In the genomic region with DNA sequence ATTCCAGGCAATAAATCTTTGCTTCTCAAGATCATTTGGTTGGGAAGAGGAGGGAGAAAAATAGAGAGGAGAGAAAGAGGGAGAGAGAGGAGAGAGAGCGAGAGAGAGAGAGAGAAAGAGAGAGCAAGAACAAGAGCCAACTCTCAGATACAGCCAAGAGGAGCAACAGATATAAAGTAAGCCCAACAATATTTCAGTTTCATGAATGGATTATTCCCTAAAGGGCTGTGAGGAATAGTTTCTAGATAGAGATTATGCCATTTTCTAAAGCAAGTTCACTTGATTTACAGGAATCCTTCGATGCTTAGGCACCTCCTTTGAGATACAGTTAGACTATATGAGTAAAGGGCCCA, we compare ENCODE assay signal across 16 cellular contexts.
DNase-seq lines count a peak whose midpoint lies in the region; ATAC-seq and TF ChIP-seq lines count a peak whose summit lies in the region.
"Had no signal": no experiment of that assay in that cellular context is flagged by ENCODE, and none has a peak within 500 bp of the region (broad histone marks: within the 10 kb centered on the region; RNA-seq: fewer than 3 reads in every experiment).

No MANE protein-coding gene starts in this region.

- H3K9me3 ChIP-seq in ascending aorta (no peaks in the 10 kb centered on the region), heart right ventricle (no peaks in the 10 kb centered on the region), tibial nerve (no peaks in the 10 kb centered on the region)
- H3K9me3 ChIP-seq: upper lobe of left lung had no signal

- H3K4me1 Mint-ChIP-seq in nephron, result peaks cover 43% of the 10 kb centered on the region
- peaks cover 5% of the 10 kb centered on the region for H3K4me1 Mint-ChIP-seq in stimulated activated effector memory CD8-positive, alpha-beta T cell treated with anti-CD3 and anti-CD28 coated beads, Interleukin-12 subunit alpha, Interleukin-12 subunit beta, amount 100 ng/mL, for 72 hours
- H3K4me1 Mint-ChIP-seq: central memory CD8-positive, alpha-beta T cell; natural killer cell had no signal

- no peak for TF ChIP-seq CTCF in ascending aorta (IDR thresholded peaks at IDR 0.05)
- TF ChIP-seq CTCF in heart right ventricle (IDR thresholded peaks at IDR 0.05), result no peak
- no peak for TF ChIP-seq CTCF in nephron (IDR thresholded peaks at IDR 0.05; ENCODE audit: unreplicated experiment in 3 of 3)
- no peak for TF ChIP-seq CTCF in tibial nerve (IDR thresholded peaks at IDR 0.05)

- DNase-seq in ascending aorta (ENCODE audit: low spot score in 2 of 2), result no peak
- DNase-seq in heart right ventricle, result no peak
- no peak for DNase-seq in tibial nerve (ENCODE audit: low spot score in 2 of 2)
- DNase-seq in Kasumi-1 (lab: John Stamatoyannopoulos, UW), result no peak
- no peak for DNase-seq in stimulated activated effector memory CD8-positive, alpha-beta T cell treated with anti-CD3 and anti-CD28 coated beads, Interleukin-12 subunit alpha, Interleukin-12 subunit beta, amount 100 ng/mL, for 72 hours (ENCODE audit: low spot score in 2 of 2)
- DNase-seq: effector CD4-positive, alpha-beta T cell; natural killer cell; NCI-H1092 treated with DMSO at 0.1 percent for 48 hours; NCI-H510A treated with DMSO at 0.1 percent for 48 hours; RPMI8226 had no signal

- no peaks in the 10 kb centered on the region for H3K27me3 ChIP-seq in ascending aorta
- H3K27me3 ChIP-seq in heart right ventricle, result no peaks in the 10 kb centered on the region
- no peaks in the 10 kb centered on the region for H3K27me3 ChIP-seq in tibial nerve
- H3K27me3 ChIP-seq: upper lobe of left lung had no signal

- peaks cover 0 to 10% of the 10 kb centered on the region in 2 donors for H3K4me1 ChIP-seq in ascending aorta
- H3K4me1 ChIP-seq in heart right ventricle, result peaks cover 0 to 42% (median 22%) of the 10 kb centered on the region in 9 donors
- H3K4me1 ChIP-seq in tibial nerve, result peaks cover 5 to 38% (median 18%) of the 10 kb centered on the region in 4 donors

- intact Hi-C loops in ascending aorta (cut with DNase I), result loop anchor here (10.0 kb wide), 1 partner anchor 125 kb away; no protein-coding TSS in a partner anchor
- intact Hi-C loops in heart right ventricle (cut with DNase I), result loop anchor here in 1 of 10 donors (10.0 kb wide), 2 partner anchors 105 to 455 kb away; partner anchors contain the start of gene MAP3K1

- H3K27me3 Mint-ChIP-seq in nephron (ENCODE audit: low read depth), result no peaks in the 10 kb centered on the region

- peaks cover 10% of the 10 kb centered on the region for H3K9me3 Mint-ChIP-seq in nephron
- peaks cover 3% of the 10 kb centered on the region for H3K9me3 Mint-ChIP-seq in stimulated activated effector memory CD8-positive, alpha-beta T cell treated with anti-CD3 and anti-CD28 coated beads, Interleukin-12 subunit alpha, Interleukin-12 subunit beta, amount 100 ng/mL, for 72 hours
- H3K9me3 Mint-ChIP-seq: activated T-helper 2 cell treated with anti-CD3 and anti-CD28 coated beads, Interferon-gamma antibody, Interleukin-2, Interleukin-4, amounts not matched to agents 10 μg/mL and 5 μg/mL and 100 μg/mL, durations not matched to agents 14 hours and 24 hours and 36 hours; central memory CD8-positive, alpha-beta T cell had no signal

- TF ChIP-seq EP300 in tibial nerve (IDR thresholded peaks at IDR 0.05), result no peak

- H3K27ac ChIP-seq in ascending aorta (peak overlapping the region; percentile 19 to 34), heart right ventricle (peak overlapping the region in 4 of 10 donors; percentile 0 to 37 (median 24)), tibial nerve (peak overlapping the region in 3 of 4 donors; percentile 13 to 68 (median 59))
- H3K27ac ChIP-seq: upper lobe of left lung had no signal

- peak overlapping the region; percentile 90 to 99 (median 97) for H3K27ac Mint-ChIP-seq in nephron
- no peak overlapping the region for H3K27ac Mint-ChIP-seq in stimulated activated effector memory CD8-positive, alpha-beta T cell treated with anti-CD3 and anti-CD28 coated beads, Interleukin-12 subunit alpha, Interleukin-12 subunit beta, amount 100 ng/mL, for 72 hours
- H3K27ac Mint-ChIP-seq: activated T-helper 2 cell treated with anti-CD3 and anti-CD28 coated beads, Interferon-gamma antibody, Interleukin-2, Interleukin-4, amounts not matched to agents 10 μg/mL and 5 μg/mL and 100 μg/mL, durations not matched to agents 14 hours and 24 hours and 36 hours; natural killer cell had no signal

- H3K36me3 ChIP-seq in ascending aorta (no peaks in the 10 kb centered on the region), heart right ventricle (no peaks in the 10 kb centered on the region), tibial nerve (no peaks in the 10 kb centered on the region)
- H3K36me3 ChIP-seq: upper lobe of left lung had no signal

- ATAC-seq in heart right ventricle (peak; percentile 41 to 66 (median 49)), GM19467 (IDR thresholded peaks at IDR 0.05; ENCODE audit: unreplicated experiment) (no peak)
- no peak for ATAC-seq in stimulated activated effector memory CD8-positive, alpha-beta T cell treated with anti-CD3 and anti-CD28 coated beads, Interleukin-12 subunit alpha, Interleukin-12 subunit beta, amount 100 ng/mL, for 72 hours
- ATAC-seq: activated CD4-positive, CD25-positive, alpha-beta regulatory T cell treated with anti-CD3 and anti-CD28 coated beads, Interleukin-2, amount 50 U/mL, for 24 hours; natural killer cell had no signal

- H3K4me3 Mint-ChIP-seq in nephron, result peak overlapping the region; percentile 6 to 66 (median 59)
- H3K4me3 Mint-ChIP-seq in stimulated activated effector memory CD8-positive, alpha-beta T cell treated with anti-CD3 and anti-CD28 coated beads, Interleukin-12 subunit alpha, Interleukin-12 subunit beta, amount 100 ng/mL, for 72 hours, result no peak overlapping the region
- H3K4me3 Mint-ChIP-seq: central memory CD8-positive, alpha-beta T cell; natural killer cell had no signal

- H3K4me3 ChIP-seq in ascending aorta, result no peak overlapping the region
- H3K4me3 ChIP-seq in heart right ventricle, result no peak overlapping the region
- H3K4me3 ChIP-seq in tibial nerve, result no peak overlapping the region
- H3K4me3 ChIP-seq: upper lobe of left lung had no signal

- WGBS in heart right ventricle, 2 donors, result 54 to 71% methylated on average over 1 to 2 of the region's 2 CpGs
- WGBS in tibial nerve, 2 donors, result 40 to 47% methylated on average over 2 of the region's 2 CpGs

- no peak for TF ChIP-seq POLR2A in tibial nerve (IDR thresholded peaks at IDR 0.05)

- H3K36me3 Mint-ChIP-seq in nephron (ENCODE audit: low read depth), result peaks cover 12% of the 10 kb centered on the region
- no peaks in the 10 kb centered on the region for H3K36me3 Mint-ChIP-seq in stimulated activated effector memory CD8-positive, alpha-beta T cell treated with anti-CD3 and anti-CD28 coated beads, Interleukin-12 subunit alpha, Interleukin-12 subunit beta, amount 100 ng/mL, for 72 hours
- H3K36me3 Mint-ChIP-seq: natural killer cell had no signal

Comparison
In these comparisons a context has a peak if more than half of its experiments do, and no peak if none do; other contexts are left out.
1. ATAC-seq: peak in heart right ventricle (8 of 8); none in stimulated activated effector memory CD8-positive, alpha-beta T cell treated with anti-CD3 and anti-CD28 coated beads, Interleukin-12 subunit alpha, Interleukin-12 subunit beta, amount 100 ng/mL, for 72 hours (single experiment) and GM19467 (single experiment).